Comparison of ENCODE assay signal across 12 cellular contexts in genomic region chr11:34355726-34356125, GRCh38. TPM values are rescaled to one million over a fixed set of nuclear protein-coding genes. Genes with fewer than 3 reads are reported as not detected.
DNase-seq lines count a peak whose midpoint lies in the region; ATAC-seq and TF ChIP-seq lines count a peak whose summit lies in the region.
"Had no signal": no experiment of that assay in that cellular context is flagged by ENCODE, and none has a peak within 500 bp of the region (broad histone marks: within the 10 kb centered on the region; RNA-seq: fewer than 3 reads in every experiment).

No MANE protein-coding gene starts in this region.

- H3K4me3 ChIP-seq in stomach = peak overlapping the region; percentile 61 to 71 (median 62)

- no peak for TF ChIP-seq CTCF in stomach (IDR thresholded peaks at IDR 0.05)

- WGBS in stomach, 5 donors = 74 to 90% (median 84%) methylated on average over 3 of the region's 3 CpGs

- H3K27me3 ChIP-seq in stomach = peaks cover 0 to 37% (median 11%) of the 10 kb centered on the region in 3 donors

- no peak for ATAC-seq in HG03442 (IDR thresholded peaks at IDR 0.05; ENCODE audit: unreplicated experiment)

- H3K4me1 Mint-ChIP-seq in activated naive CD4-positive, alpha-beta T cell treated with anti-CD3 and anti-CD28 coated beads for 36 hours (ENCODE audit: low read depth) = peaks cover 20% of the 10 kb centered on the region
- H3K4me1 Mint-ChIP-seq in activated T-helper 1 cell treated with anti-CD3 and anti-CD28 coated beads, Interleukin-12 subunit alpha, Interleukin-12 subunit beta, Interleukin-2, Interleukin-4 antibody, amounts not matched to agents 30 ng/mL and 10 ng/mL and 1 ng/mL, durations not matched to agents 14 hours and 24 hours and 36 hours (ENCODE audit: low read depth) = peaks cover 49% of the 10 kb centered on the region
- H3K4me1 Mint-ChIP-seq in immature natural killer cell = peaks cover 23 to 29% of the 10 kb centered on the region in 2 donors

- no peaks in the 10 kb centered on the region for H3K9me3 Mint-ChIP-seq in activated naive CD4-positive, alpha-beta T cell treated with anti-CD3 and anti-CD28 coated beads for 36 hours
- H3K9me3 Mint-ChIP-seq in activated T-helper 1 cell treated with anti-CD3 and anti-CD28 coated beads, Interleukin-12 subunit alpha, Interleukin-12 subunit beta, Interleukin-2, Interleukin-4 antibody, amounts not matched to agents 30 ng/mL and 10 ng/mL and 1 ng/mL, durations not matched to agents 14 hours and 24 hours and 36 hours = no peaks in the 10 kb centered on the region
- H3K9me3 Mint-ChIP-seq in immature natural killer cell = no peaks in the 10 kb centered on the region
- H3K9me3 Mint-ChIP-seq: memory B cell had no signal

- intact Hi-C loops in activated naive CD4-positive, alpha-beta T cell treated with anti-CD3 and anti-CD28 coated beads for 36 hours (cut with micrococcal nuclease) = loop anchor here (5.0 to 10.0 kb wide), 2 partner anchors 198 to 461 kb away; partner anchors contain the start of gene LMO2
- intact Hi-C loops in activated T-helper 1 cell treated with anti-CD3 and anti-CD28 coated beads, Interleukin-12 subunit alpha, Interleukin-12 subunit beta, Interleukin-2, Interleukin-4 antibody, amounts not matched to agents 30 ng/mL and 10 ng/mL and 1 ng/mL, durations not matched to agents 14 hours and 24 hours and 36 hours (cut with micrococcal nuclease) = loop anchor here (2.0 to 5.0 kb wide), 2 partner anchors 17 to 653 kb away; partner anchors contain the start of gene C11orf91
- intact Hi-C loops in stomach (cut with DNase I; ENCODE audit: low total_unique reads) = no loop called here

- no peaks in the 10 kb centered on the region for H3K36me3 ChIP-seq in stomach
- H3K36me3 ChIP-seq: HAP-1 had no signal

- no peak for TF ChIP-seq EP300 in stomach (IDR thresholded peaks at IDR 0.05)

- H3K4me3 Mint-ChIP-seq in activated naive CD4-positive, alpha-beta T cell treated with anti-CD3 and anti-CD28 coated beads for 36 hours = peak overlapping the region; percentile 76
- H3K4me3 Mint-ChIP-seq in activated T-helper 1 cell treated with anti-CD3 and anti-CD28 coated beads, Interleukin-12 subunit alpha, Interleukin-12 subunit beta, Interleukin-2, Interleukin-4 antibody, amounts not matched to agents 30 ng/mL and 10 ng/mL and 1 ng/mL, durations not matched to agents 14 hours and 24 hours and 36 hours = peak overlapping the region; percentile 87
- H3K4me3 Mint-ChIP-seq in immature natural killer cell = peak overlapping the region in 3 of 5 donors; percentile 71 to 85 (median 78)

- no peak overlapping the region for H3K27ac Mint-ChIP-seq in activated naive CD4-positive, alpha-beta T cell treated with anti-CD3 and anti-CD28 coated beads for 36 hours
- no peak overlapping the region for H3K27ac Mint-ChIP-seq in activated T-helper 1 cell treated with anti-CD3 and anti-CD28 coated beads, Interleukin-12 subunit alpha, Interleukin-12 subunit beta, Interleukin-2, Interleukin-4 antibody, amounts not matched to agents 30 ng/mL and 10 ng/mL and 1 ng/mL, durations not matched to agents 14 hours and 24 hours and 36 hours
- no peak overlapping the region for H3K27ac Mint-ChIP-seq in immature natural killer cell
- H3K27ac Mint-ChIP-seq: memory B cell had no signal

- CTCF ChIA-PET in activated naive CD4-positive, alpha-beta T cell treated with anti-CD3 and anti-CD28 coated beads for 36 hours (lab: Charles Lee) = interaction anchor here (2.3 to 6.8 kb wide), 2 partner anchors 9 to 181 kb away, joined by 12 to 71 read pairs; no protein-coding TSS in a partner anchor

- H3K36me3 Mint-ChIP-seq in activated naive CD4-positive, alpha-beta T cell treated with anti-CD3 and anti-CD28 coated beads for 36 hours (ENCODE audit: low read depth) = peaks cover 4% of the 10 kb centered on the region
- peaks cover 17% of the 10 kb centered on the region for H3K36me3 Mint-ChIP-seq in activated T-helper 1 cell treated with anti-CD3 and anti-CD28 coated beads, Interleukin-12 subunit alpha, Interleukin-12 subunit beta, Interleukin-2, Interleukin-4 antibody, amounts not matched to agents 30 ng/mL and 10 ng/mL and 1 ng/mL, durations not matched to agents 14 hours and 24 hours and 36 hours (ENCODE audit: low read depth)
- no peaks in the 10 kb centered on the region for H3K36me3 Mint-ChIP-seq in immature natural killer cell
- H3K36me3 Mint-ChIP-seq: memory B cell had no signal

- TF ChIP-seq POLR2A in stomach (IDR thresholded peaks at IDR 0.05) = no peak

- H3K27me3 Mint-ChIP-seq in activated naive CD4-positive, alpha-beta T cell treated with anti-CD3 and anti-CD28 coated beads for 36 hours (ENCODE audit: low read depth) = peaks cover 29% of the 10 kb centered on the region
- peaks cover 23% of the 10 kb centered on the region for H3K27me3 Mint-ChIP-seq in activated T-helper 1 cell treated with anti-CD3 and anti-CD28 coated beads, Interleukin-12 subunit alpha, Interleukin-12 subunit beta, Interleukin-2, Interleukin-4 antibody, amounts not matched to agents 30 ng/mL and 10 ng/mL and 1 ng/mL, durations not matched to agents 14 hours and 24 hours and 36 hours (ENCODE audit: insufficient read depth)
- H3K27me3 Mint-ChIP-seq in immature natural killer cell (ENCODE audit: low read depth in 3 of 3) = peaks cover 17 to 34% (median 33%) of the 10 kb centered on the region in 3 donors

- DNase-seq in activated naive CD4-positive, alpha-beta T cell treated with anti-CD3 and anti-CD28 coated beads for 36 hours = no peak
- DNase-seq in activated naive CD4-positive, alpha-beta T cell treated with anti-CD3 and anti-CD28 coated beads, Interleukin-2, amount 50 U/mL, for 16 hours = no peak
- DNase-seq in activated T-helper 1 cell treated with anti-CD3 and anti-CD28 coated beads, Interleukin-12 subunit alpha, Interleukin-12 subunit beta, Interleukin-2, Interleukin-4 antibody, amounts not matched to agents 30 ng/mL and 10 ng/mL and 1 ng/mL, durations not matched to agents 14 hours and 24 hours and 36 hours (ENCODE audit: low spot score) = no peak
- DNase-seq in immature natural killer cell (no peak), stomach (no peak), MV-4-11 (lab: John Stamatoyannopoulos, UW) (no peak), DMS153 (lab: John Stamatoyannopoulos, UW) (no peak)
- DNase-seq: activated CD8-positive, alpha-beta memory T cell treated with anti-CD3 and anti-CD28 coated beads for 24 hours had no signal

- no peaks in the 10 kb centered on the region for H3K9me3 ChIP-seq in stomach
- H3K9me3 ChIP-seq: HAP-1 had no signal

- H3K27ac ChIP-seq in stomach = no peak overlapping the region
- H3K27ac ChIP-seq: C4-2B had no signal

- peaks cover 19 to 52% (median 41%) of the 10 kb centered on the region in 4 donors for H3K4me1 ChIP-seq in stomach

RNA-seq across cellular contexts. Expression of gene ABTB2, which starts 2.1 kb away (rescaled TPM):
- total RNA-seq in activated naive CD4-positive, alpha-beta T cell treated with anti-CD3 and anti-CD28 coated beads for 36 hours = 1 to 10 TPM; 3.1 to 3.7 TPM
- 14.1 and 14.5 TPM in 2 replicates for total RNA-seq in activated T-helper 1 cell treated with anti-CD3 and anti-CD28 coated beads, Interleukin-12 subunit alpha, Interleukin-12 subunit beta, Interleukin-2, Interleukin-4 antibody, amounts not matched to agents 30 ng/mL and 10 ng/mL and 1 ng/mL, durations not matched to agents 14 hours and 24 hours and 36 hours
- polyA plus RNA-seq in immature natural killer cell = under 1 TPM in 1 of 3 donors, not detected in 2; 0.56 TPM
- total RNA-seq in stomach = 10 to 100 TPM in 2 of 5 donors, 1 to 10 TPM in 2, under 1 TPM in 1; 0.58 to 12.7 (median 6.4) TPM
- 1 to 10 TPM; 1.2 to 2.0 (median 1.9) TPM for polyA plus RNA-seq in stomach
